ENCODE assay signal across 21 cellular contexts in the genomic region with DNA sequence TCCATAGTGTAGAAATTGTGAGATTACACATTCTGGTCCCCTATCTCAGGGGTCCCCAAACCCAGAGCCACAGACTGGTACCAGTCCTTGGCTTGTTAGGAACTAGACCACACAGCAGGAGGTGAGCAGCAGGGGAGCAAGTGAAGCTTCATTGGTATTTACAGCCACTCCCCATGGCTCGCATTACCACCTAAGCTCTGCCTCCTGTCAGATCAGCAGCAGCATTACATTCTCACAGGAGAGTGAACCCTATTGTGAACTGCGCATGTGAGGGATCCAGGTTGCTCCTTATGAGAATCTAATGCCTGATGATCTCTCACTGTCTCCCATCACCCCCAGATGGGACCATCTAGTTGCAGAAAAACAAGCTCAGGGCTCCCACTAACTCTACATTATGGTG.
DNase-seq lines count a peak whose midpoint lies in the region; ATAC-seq and TF ChIP-seq lines count a peak whose summit lies in the region.
"Had no signal": no experiment of that assay in that cellular context is flagged by ENCODE, and none has a peak within 500 bp of the region (broad histone marks: within the 10 kb centered on the region; RNA-seq: fewer than 3 reads in every experiment).

No MANE protein-coding gene starts in this region.

- H3K4me2 ChIP-seq in HCT116 (ENCODE audit: low read length) (peak overlapping the region; percentile 11; the same call in 1 of the 2 replicates), PC-3 (ENCODE audit: low read length) (no peak overlapping the region)

- H3K9ac ChIP-seq in HCT116 (ENCODE audit: low read length), result no peak overlapping the region
- H3K9ac ChIP-seq in PC-3 (ENCODE audit: low read length), result no peak overlapping the region

- TF ChIP-seq CTCF in HCT116 (IDR thresholded peaks at IDR 0.05 in 2 of 3, conservative IDR thresholded peaks at IDR 0.05 in 1 of 3; ENCODE audit: borderline replicate concordance in 1 of 3, insufficient read depth in 1 of 3, low read depth in 2 of 3, low read length in 2 of 3) (no peak), PC-3 (conservative IDR thresholded peaks at IDR 0.05; ENCODE audit: low read depth, low read length) (no peak)

- no TSS peak for BruUV-seq in HCT116 (replicated peaks; lab: Mats Ljungman, UMichigan)
- BruUV-seq in PC-3 (replicated peaks; lab: Mats Ljungman, UMichigan), result no TSS peak

- no peaks in the 10 kb centered on the region for H3K36me3 Mint-ChIP-seq in activated naive CD4-positive, alpha-beta T cell treated with anti-CD3 and anti-CD28 coated beads for 36 hours (ENCODE audit: low read depth)
- no peaks in the 10 kb centered on the region for H3K36me3 Mint-ChIP-seq in activated naive CD4-positive, alpha-beta T cell treated with anti-CD3 and anti-CD28 coated beads, Interleukin-2, amount 50 U/mL, for 72 hours
- H3K36me3 Mint-ChIP-seq: activated naive CD8-positive, alpha-beta T cell treated with anti-CD3 and anti-CD28 coated beads, Interleukin-2, amount 10 ng/mL, durations not matched to agents 7 days and 5 days; naive thymus-derived CD8-positive, alpha-beta T cell; T-cell had no signal

- intact Hi-C loops in activated naive CD4-positive, alpha-beta T cell treated with anti-CD3 and anti-CD28 coated beads for 36 hours (cut with micrococcal nuclease), result loop anchor here (10.0 kb wide), 1 partner anchor 435 kb away; no protein-coding TSS in a partner anchor
- intact Hi-C loops in HCT116 (cut with micrococcal nuclease), result no loop called here
- intact Hi-C loops in PC-3 (cut with micrococcal nuclease), result no loop called here

- ATAC-seq in activated naive CD4-positive, alpha-beta T cell treated with anti-CD3 and anti-CD28 coated beads, Interleukin-2, amount 50 U/mL, for 72 hours, result no peak
- peak; percentile 80 for ATAC-seq in HCT116
- peak; percentile 46; the same call in 1 of the 2 replicates for ATAC-seq in PC-3
- no peak for ATAC-seq in GM21528 (IDR thresholded peaks at IDR 0.05; ENCODE audit: low FRiP score, unreplicated experiment)
- ATAC-seq: naive thymus-derived CD8-positive, alpha-beta T cell; stimulated activated effector memory CD8-positive, alpha-beta T cell treated with anti-CD3 and anti-CD28 coated beads, Interleukin-12 subunit alpha, Interleukin-12 subunit beta, amount 100 ng/mL, for 72 hours; T-cell had no signal

- no peaks in the 10 kb centered on the region for H3K9me3 Mint-ChIP-seq in activated naive CD4-positive, alpha-beta T cell treated with anti-CD3 and anti-CD28 coated beads for 36 hours
- peaks cover 0 to 9% of the 10 kb centered on the region in 2 donors for H3K9me3 Mint-ChIP-seq in activated naive CD4-positive, alpha-beta T cell treated with anti-CD3 and anti-CD28 coated beads, Interleukin-2, amount 50 U/mL, for 72 hours
- H3K9me3 Mint-ChIP-seq: naive thymus-derived CD8-positive, alpha-beta T cell; T-cell had no signal

- H3K9me3 ChIP-seq in HCT116 (ENCODE audit: control insufficient read depth in 1 of 2, insufficient read depth in 1 of 2, low read depth in 1 of 2, low read length in 2 of 2) (no peaks in the 10 kb centered on the region), PC-3 (ENCODE audit: low read length) (no peaks in the 10 kb centered on the region)
- H3K9me3 ChIP-seq: HAP-1, prostate gland, spleen, tibial artery had no signal

- TF ChIP-seq RAD21 in HCT116 (IDR thresholded peaks at IDR 0.05; ENCODE audit: low read depth), result peak; percentile 25; the same call in 1 of the 2 replicates

- H2AFZ ChIP-seq in HCT116 (ENCODE audit: low read depth, low read length, poor library complexity, severe bottlenecking), result no peak overlapping the region
- H2AFZ ChIP-seq in PC-3 (ENCODE audit: low read length), result no peak overlapping the region

- RAD21 ChIA-PET in HCT116 (lab: Charles Lee; ENCODE audit: low non-redundant PET in 1 of 2, low total read pairs in 2 of 2, uncharacterized antibody in 2 of 2, unreplicated experiment in 2 of 2), result no interaction called here

- H3K9me2 ChIP-seq in HCT116 (ENCODE audit: insufficient read depth) (no peaks in the 10 kb centered on the region), PC-3 (replicated peaks; ENCODE audit: low read length) (no peaks in the 10 kb centered on the region)

- no peak overlapping the region for H3K27ac Mint-ChIP-seq in activated naive CD4-positive, alpha-beta T cell treated with anti-CD3 and anti-CD28 coated beads for 36 hours
- peak overlapping the region in 1 of 2 donors; percentile 14 for H3K27ac Mint-ChIP-seq in activated naive CD4-positive, alpha-beta T cell treated with anti-CD3 and anti-CD28 coated beads, Interleukin-2, amount 50 U/mL, for 72 hours
- H3K27ac Mint-ChIP-seq: activated naive CD8-positive, alpha-beta T cell treated with anti-CD3 and anti-CD28 coated beads, Interleukin-2, amount 10 ng/mL, durations not matched to agents 7 days and 5 days; stimulated activated effector memory CD8-positive, alpha-beta T cell treated with anti-CD3 and anti-CD28 coated beads, Interleukin-12 subunit alpha, Interleukin-12 subunit beta, amount 100 ng/mL, for 72 hours; T-cell had no signal

- CTCF ChIA-PET in activated naive CD4-positive, alpha-beta T cell treated with anti-CD3 and anti-CD28 coated beads for 36 hours (lab: Charles Lee), result interaction anchor here (0.6 to 1.3 kb wide), 3 partner anchors 11 to 244 kb away, joined by 3 read pairs; no protein-coding TSS in a partner anchor
- CTCF ChIA-PET in HCT116 (lab: Charles Lee) (no interaction called here), PC-3 (lab: Charles Lee) (no interaction called here)

- no peaks in the 10 kb centered on the region for H3F3A ChIP-seq in PC-3 (ENCODE audit: low read length, unreplicated experiment)

- peaks cover 61% of the 10 kb centered on the region for H3K4me1 Mint-ChIP-seq in activated naive CD4-positive, alpha-beta T cell treated with anti-CD3 and anti-CD28 coated beads for 36 hours (ENCODE audit: low read depth)

- no peak overlapping the region for H3K4me3 Mint-ChIP-seq in activated naive CD4-positive, alpha-beta T cell treated with anti-CD3 and anti-CD28 coated beads for 36 hours
- H3K4me3 Mint-ChIP-seq: activated naive CD8-positive, alpha-beta T cell treated with anti-CD3 and anti-CD28 coated beads, Interleukin-2, amount 10 ng/mL, durations not matched to agents 7 days and 5 days; naive thymus-derived CD8-positive, alpha-beta T cell; stimulated activated effector memory CD8-positive, alpha-beta T cell treated with anti-CD3 and anti-CD28 coated beads, Interleukin-12 subunit alpha, Interleukin-12 subunit beta, amount 100 ng/mL, for 72 hours; T-cell had no signal

- peaks cover 4% of the 10 kb centered on the region; the same call in 1 of the 2 replicates for H3K27me3 ChIP-seq in HCT116 (ENCODE audit: insufficient read depth, low read length)
- no peaks in the 10 kb centered on the region for H3K27me3 ChIP-seq in PC-3 (ENCODE audit: low read length)
- H3K27me3 ChIP-seq: spleen, tibial artery had no signal

- no peak for TF ChIP-seq POLR2A in HCT116 (IDR thresholded peaks at IDR 0.05; ENCODE audit: borderline replicate concordance, extremely low read depth, insufficient read depth, insufficient read length)

- H3K79me2 ChIP-seq in HCT116 (ENCODE audit: insufficient read depth, low read length) (no peaks in the 10 kb centered on the region), PC-3 (ENCODE audit: low read length) (no peaks in the 10 kb centered on the region)

- H3K27me3 Mint-ChIP-seq in activated naive CD4-positive, alpha-beta T cell treated with anti-CD3 and anti-CD28 coated beads for 36 hours (ENCODE audit: low read depth), result no peaks in the 10 kb centered on the region
- H3K27me3 Mint-ChIP-seq: activated naive CD8-positive, alpha-beta T cell treated with anti-CD3 and anti-CD28 coated beads, Interleukin-2, amount 10 ng/mL, durations not matched to agents 7 days and 5 days; naive thymus-derived CD8-positive, alpha-beta T cell; T-cell had no signal

- POLR2A ChIA-PET in HCT116 (lab: Charles Lee), result no interaction called here
- POLR2A ChIA-PET in PC-3 (lab: Charles Lee; ENCODE audit: unreplicated experiment), result no interaction called here

- H3K4me3 ChIP-seq in HCT116 (replicated peaks in 1 of 2; ENCODE audit: low read depth in 1 of 2, low read length in 2 of 2), result no peak overlapping the region
- no peak overlapping the region for H3K4me3 ChIP-seq in PC-3 (ENCODE audit: low read length)
- H3K4me3 ChIP-seq: HAP-1, prostate gland, spleen, tibial artery had no signal

- peaks cover 0 to 13% of the 10 kb centered on the region in 2 experiments; a peak in 2 of 4 replicates for H3K4me1 ChIP-seq in HCT116 (ENCODE audit: control insufficient read depth in 1 of 2, insufficient read depth in 2 of 2, low read length in 2 of 2)
- no peaks in the 10 kb centered on the region for H3K4me1 ChIP-seq in PC-3 (ENCODE audit: insufficient read depth, low read length)
- H3K4me1 ChIP-seq: HAP-1, prostate gland had no signal

- peak; percentile 19 for DNase-seq in activated naive CD4-positive, alpha-beta T cell treated with anti-CD3 and anti-CD28 coated beads for 36 hours
- DNase-seq in activated naive CD4-positive, alpha-beta T cell treated with anti-CD3 and anti-CD28 coated beads, Interleukin-2, amount 50 U/mL, for 72 hours (ENCODE audit: low spot score in 2 of 2), result no peak
- DNase-seq in HCT116 (ENCODE audit: low read depth, low spot score) (no peak), PC-3 (peak; percentile 30), renal cortical epithelial cell (ENCODE audit: low read depth) (peak; percentile 29), NCI-H2029 treated with DMSO at 0.1 percent for 48 hours (lab: John Stamatoyannopoulos, UW) (no peak)
- DNase-seq in activated CD8-positive, alpha-beta memory T cell treated with anti-CD3 and anti-CD28 coated beads, Interleukin-2, amount 50 U/mL, for 48 hours, result no peak
- DNase-seq: activated CD4-positive, alpha-beta T cell treated with anti-CD3 and anti-CD28 coated beads, Interleukin-2, amount 50 U/mL, for 48 hours; activated naive CD8-positive, alpha-beta T cell treated with anti-CD3 and anti-CD28 coated beads, Interleukin-2, amount 10 ng/mL, durations not matched to agents 7 days and 5 days; activated T-cell treated with anti-CD3 and anti-CD28 coated beads, Interleukin-2, amount 50 U/mL, for 48 hours; AML-193; naive thymus-derived CD8-positive, alpha-beta T cell; NCI-H187 treated with DMSO at 0.1 percent for 48 hours; spleen; T-cell; tibial artery had no signal

- H3K27ac ChIP-seq in HCT116 (ENCODE audit: low read depth, low read length) (no peak overlapping the region), PC-3 (ENCODE audit: low read length) (no peak overlapping the region)
- H3K27ac ChIP-seq: prostate gland, tibial artery, VCaP had no signal

- H4K20me1 ChIP-seq in HCT116 (ENCODE audit: insufficient read depth) (no peaks in the 10 kb centered on the region), PC-3 (ENCODE audit: low read length) (no peaks in the 10 kb centered on the region)

- H3K36me3 ChIP-seq in HCT116 (ENCODE audit: control insufficient read depth in 1 of 2, insufficient read depth in 2 of 2, low read length in 2 of 2), result no peaks in the 10 kb centered on the region
- H3K36me3 ChIP-seq in PC-3 (ENCODE audit: low read depth, low read length), result no peaks in the 10 kb centered on the region
- H3K36me3 ChIP-seq: HAP-1, prostate gland, spleen, tibial artery had no signal

Comparison
In these comparisons a context has a peak if more than half of its experiments do, and no peak if none do; other contexts are left out.
1. DNase-seq: peak in activated naive CD4-positive, alpha-beta T cell treated with anti-CD3 and anti-CD28 coated beads for 36 hours (single experiment), PC-3 (single experiment) and renal cortical epithelial cell (single experiment); none in activated naive CD4-positive, alpha-beta T cell treated with anti-CD3 and anti-CD28 coated beads, Interleukin-2, amount 50 U/mL, for 72 hours (0 of 2), HCT116 (single experiment), NCI-H2029 treated with DMSO at 0.1 percent for 48 hours (single experiment) and activated CD8-positive, alpha-beta memory T cell treated with anti-CD3 and anti-CD28 coated beads, Interleukin-2, amount 50 U/mL, for 48 hours (single experiment).
2. ATAC-seq: peak in HCT116 (single experiment) and PC-3 (single experiment); none in activated naive CD4-positive, alpha-beta T cell treated with anti-CD3 and anti-CD28 coated beads, Interleukin-2, amount 50 U/mL, for 72 hours (0 of 2) and GM21528 (single experiment).